Comparison of ENCODE assay signal across 26 cellular contexts in the genomic region with DNA sequence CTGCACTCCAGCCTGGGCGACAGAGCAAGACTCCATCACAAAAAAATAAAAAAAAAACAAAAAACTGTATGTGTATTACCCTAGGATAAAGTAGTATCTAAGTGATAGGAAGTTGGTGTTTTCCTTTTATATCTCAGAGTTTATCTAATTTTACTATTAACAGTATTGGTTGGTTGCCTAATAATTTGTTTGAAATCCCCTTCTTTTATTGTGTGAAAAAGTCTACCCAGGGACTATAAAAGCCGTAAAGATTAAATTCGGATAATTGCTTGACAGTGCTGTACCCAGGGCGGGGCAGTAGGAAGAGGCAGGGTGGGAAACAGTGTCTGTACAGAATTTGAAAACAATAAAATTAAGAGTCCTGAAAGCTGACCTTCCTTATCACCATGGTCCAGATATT.
"Had no signal": no experiment of that assay in that cellular context is flagged by ENCODE, and none has a peak within 500 bp of the region (broad histone marks: within the 10 kb centered on the region; RNA-seq: fewer than 3 reads in every experiment).

No MANE protein-coding gene starts in this region.

- H3K36me3 ChIP-seq: left lung, lower lobe of right lung, ovary, stomach, tibial nerve, uterus had no signal

- H3K27me3 Mint-ChIP-seq: progenitor cell of endocrine pancreas; stimulated activated naive B cell treated with anti-CD40 and anti-IgM and Interleukin-4, amounts not matched to agents 10 μg/mL and 1 μg/mL and 100 μg/mL, for 72 hours; type B pancreatic cell had no signal

- H3K36me3 Mint-ChIP-seq: immature natural killer cell; naive thymus-derived CD4-positive, alpha-beta T cell; natural killer cell treated with Interleukin-12 subunit alpha and Interleukin-12 subunit beta and Interleukin-15 and Interleukin-18, amount 100 ng/mL, for 72 hours; stimulated activated naive B cell treated with anti-CD40 and anti-IgM and Interleukin-4, amounts not matched to agents 10 μg/mL and 1 μg/mL and 100 μg/mL, for 72 hours had no signal

- H3K27ac Mint-ChIP-seq: immature natural killer cell; naive thymus-derived CD4-positive, alpha-beta T cell; natural killer cell treated with Interleukin-12 subunit alpha and Interleukin-12 subunit beta and Interleukin-15 and Interleukin-18, amount 100 ng/mL, for 72 hours; stimulated activated naive B cell treated with anti-CD40 and anti-IgM and Interleukin-4, amounts not matched to agents 10 μg/mL and 1 μg/mL and 100 μg/mL, for 72 hours; type B pancreatic cell had no signal

- H3K9me3 Mint-ChIP-seq: immature natural killer cell; naive thymus-derived CD4-positive, alpha-beta T cell; natural killer cell treated with Interleukin-12 subunit alpha and Interleukin-12 subunit beta and Interleukin-15 and Interleukin-18, amount 100 ng/mL, for 72 hours; stimulated activated naive B cell treated with anti-CD40 and anti-IgM and Interleukin-4, amounts not matched to agents 10 μg/mL and 1 μg/mL and 100 μg/mL, for 72 hours; type B pancreatic cell had no signal

- H3K4me3 Mint-ChIP-seq: immature natural killer cell; naive thymus-derived CD4-positive, alpha-beta T cell; natural killer cell treated with Interleukin-12 subunit alpha and Interleukin-12 subunit beta and Interleukin-15 and Interleukin-18, amount 100 ng/mL, for 72 hours; stimulated activated naive B cell treated with anti-CD40 and anti-IgM and Interleukin-4, amounts not matched to agents 10 μg/mL and 1 μg/mL and 100 μg/mL, for 72 hours; type B pancreatic cell had no signal

- H3K27ac ChIP-seq: left lung, lower lobe of right lung, ovary, skin epidermis, stomach had no signal

- DNase-seq: immature natural killer cell; kidney; left colon; left lung; lower lobe of right lung; mammary epithelial cell; mesenchymal stem cell; midbrain; mucosa of descending colon; naive thymus-derived CD4-positive, alpha-beta T cell; ovary; retina; right cardiac atrium; stimulated activated CD4-positive, alpha-beta T cell treated with anti-CD3 and anti-CD28 coated beads, Interleukin-12 subunit alpha, Interleukin-12 subunit beta, amount 100 ng/mL, for 4 hours; stimulated activated CD4-positive, alpha-beta T cell treated with anti-CD3 and anti-CD28 coated beads, Interleukin-15, amount 100 ng/mL, for 24 hours; stimulated activated CD4-positive, alpha-beta T cell treated with anti-CD3 and anti-CD28 coated beads, Interleukin-2, amount 100 ng/mL, for 24 hours; stimulated activated CD4-positive, alpha-beta T cell treated with anti-CD3 and anti-CD28 coated beads, Interleukin-4, amount 100 ng/mL, for 1 hour; stimulated activated naive B cell treated with anti-CD40 and anti-IgM and Interleukin-4, amounts not matched to agents 10 μg/mL and 1 μg/mL and 100 μg/mL, for 72 hours; stimulated activated naive CD8-positive, alpha-beta T cell treated with anti-CD3 and anti-CD28 coated beads, Interleukin-15, Interleukin-2, amounts not matched to agents 100 U/mL and 50 U/mL, for 24 hours; stomach; uterus had no signal

- H3K4me3 ChIP-seq: left lung, lower lobe of right lung, mucosa of descending colon, ovary, skin epidermis, stomach, tibial nerve, uterus had no signal

- H3K9me3 ChIP-seq: left lung, lower lobe of right lung, mucosa of descending colon, ovary, stomach, tibial nerve, uterus had no signal

- ATAC-seq: left colon; left lung; mucosa of descending colon; naive thymus-derived CD4-positive, alpha-beta T cell; natural killer cell treated with Interleukin-12 subunit alpha and Interleukin-12 subunit beta and Interleukin-15 and Interleukin-18, amount 100 ng/mL, for 72 hours; stimulated activated naive B cell treated with anti-CD40 and anti-IgM and Interleukin-4, amounts not matched to agents 10 μg/mL and 1 μg/mL and 100 μg/mL, for 72 hours; stimulated activated naive CD8-positive, alpha-beta T cell treated with anti-CD3 and anti-CD28 coated beads, Interleukin-15, Interleukin-2, amounts not matched to agents 100 U/mL and 50 U/mL, for 24 hours had no signal

- H3K4me1 Mint-ChIP-seq: immature natural killer cell; naive thymus-derived CD4-positive, alpha-beta T cell; stimulated activated naive B cell treated with anti-CD40 and anti-IgM and Interleukin-4, amounts not matched to agents 10 μg/mL and 1 μg/mL and 100 μg/mL, for 72 hours had no signal
